ENCODE assay signal across 8 cellular contexts in genomic region chr20:44746367-44747165, GRCh38. TPM values are rescaled to one million over a fixed set of nuclear protein-coding genes. Genes with fewer than 3 reads are reported as not detected.
A peak's percentile ranks its signal among the peaks of the same experiment; 100 is the strongest.
DNase-seq lines count a peak whose midpoint lies in the region; ATAC-seq, FAIRE-seq and TF ChIP-seq lines count a peak whose summit lies in the region.

No MANE protein-coding gene starts in this region.

- H3K4me1 ChIP-seq in left ventricle myocardium inferior (peaks cover 54% of the 10 kb centered on the region), HepG2 (ENCODE audit: insufficient read depth, low read length) (peaks cover 18% of the 10 kb centered on the region), vagina (peaks cover 27% of the 10 kb centered on the region)

- WGBS in HepG2 (ENCODE audit: low lambda C conversion rate), result 20% methylated on average over 12 of the region's 12 CpGs

- TF ChIP-seq CTCF in left ventricle myocardium inferior (IDR thresholded peaks at IDR 0.05; ENCODE audit: borderline replicate concordance) (no peak), HepG2 (CRISPR knock-in tag; IDR thresholded peaks at IDR 0.05) (no peak), vagina (IDR thresholded peaks at IDR 0.05) (no peak)

- peaks cover 3% of the 10 kb centered on the region for H3K4me1 Mint-ChIP-seq in activated T-helper 2 cell treated with anti-CD3 and anti-CD28 coated beads, Interferon-gamma antibody, Interleukin-2, Interleukin-4, amounts not matched to agents 10 μg/mL and 5 μg/mL and 100 μg/mL, durations not matched to agents 14 hours and 24 hours and 36 hours (ENCODE audit: low read depth)

- BruUV-seq in HepG2 (replicated peaks; lab: Mats Ljungman, UMichigan), result no TSS peak

- no peak for DNase-seq in left ventricle myocardium inferior
- DNase-seq in cardiac septum (ENCODE audit: low spot score), result no peak
- DNase-seq in activated T-helper 2 cell treated with anti-CD3 and anti-CD28 coated beads, Interferon-gamma antibody, Interleukin-2, Interleukin-4, amounts not matched to agents 10 μg/mL and 5 μg/mL and 100 μg/mL, durations not matched to agents 14 hours and 24 hours and 36 hours (ENCODE audit: low spot score), result no peak
- DNase-seq in HepG2 (ENCODE audit: low spot score), result no peak
- DNase-seq in vagina (ENCODE audit: extremely low spot score in 2 of 2), result no peak
- DNase-seq in DMS114 treated with DMSO at 0.1 percent for 48 hours (lab: John Stamatoyannopoulos, UW; ENCODE audit: unreplicated experiment), result no peak
- DNase-seq in NCI-H446 treated with DMSO at 0.1 percent for 48 hours (lab: John Stamatoyannopoulos, UW), result no peak

- H3K9me3 ChIP-seq in left ventricle myocardium inferior (replicated peaks) (no peaks in the 10 kb centered on the region), HepG2 (ENCODE audit: low read length) (no peaks in the 10 kb centered on the region), vagina (no peaks in the 10 kb centered on the region)

- no peak for FAIRE-seq in HepG2 (lab: Jason Lieb, UNC)

- 0 out of 2 replicates have a peak, but pooled peaks cover 3% of the 10 kb centered on the region for H4K20me1 ChIP-seq in HepG2 (ENCODE audit: insufficient read depth, low read length)

- no peak overlapping the region for H3K27ac Mint-ChIP-seq in activated T-helper 2 cell treated with anti-CD3 and anti-CD28 coated beads, Interferon-gamma antibody, Interleukin-2, Interleukin-4, amounts not matched to agents 10 μg/mL and 5 μg/mL and 100 μg/mL, durations not matched to agents 14 hours and 24 hours and 36 hours

- H3K27me3 ChIP-seq in left ventricle myocardium inferior (ENCODE audit: low read depth), result peaks cover 29% of the 10 kb centered on the region
- H3K27me3 ChIP-seq in HepG2 (ENCODE audit: control insufficient read depth in 1 of 2, insufficient read depth in 2 of 2, low read length in 2 of 2), result peaks cover 31 to 88% of the 10 kb centered on the region in 2 experiments
- no peaks in the 10 kb centered on the region for H3K27me3 ChIP-seq in vagina

- no peaks in the 10 kb centered on the region for H3K79me2 ChIP-seq in HepG2 (ENCODE audit: insufficient read depth, low read length)

- no peak overlapping the region for H2AFZ ChIP-seq in HepG2 (ENCODE audit: low read length)

- ATAC-seq in HepG2 (no peak), HG02588 (IDR thresholded peaks at IDR 0.05; ENCODE audit: unreplicated experiment) (no peak)

- H3K36me3 Mint-ChIP-seq in activated T-helper 2 cell treated with anti-CD3 and anti-CD28 coated beads, Interferon-gamma antibody, Interleukin-2, Interleukin-4, amounts not matched to agents 10 μg/mL and 5 μg/mL and 100 μg/mL, durations not matched to agents 14 hours and 24 hours and 36 hours (ENCODE audit: low read depth), result no peaks in the 10 kb centered on the region

- H3K27ac ChIP-seq in left ventricle myocardium inferior (replicated peaks), result no peak overlapping the region
- no peak overlapping the region for H3K27ac ChIP-seq in HepG2 (ENCODE audit: extremely low read length, insufficient read depth, low read length)
- H3K27ac ChIP-seq in vagina, result peak overlapping the region; percentile 77

- H3K36me3 ChIP-seq in left ventricle myocardium inferior, result no peaks in the 10 kb centered on the region
- H3K36me3 ChIP-seq in HepG2 (replicated peaks in 1 of 2; ENCODE audit: control insufficient read depth in 1 of 2, insufficient read depth in 2 of 2, low read length in 2 of 2), result no peaks in the 10 kb centered on the region
- H3K36me3 ChIP-seq in vagina, result no peaks in the 10 kb centered on the region

- TF ChIP-seq RAD21 in HepG2 (CRISPR knock-in tag; IDR thresholded peaks at IDR 0.05), result no peak

- H3K9ac ChIP-seq in HepG2 (ENCODE audit: insufficient read depth, low read depth, low read length), result no peak overlapping the region

- TF ChIP-seq EP300 in HepG2 (IDR thresholded peaks at IDR 0.05; ENCODE audit: low read depth in 2 of 2, low read length in 2 of 2) (no peak), HepG2 (CRISPR knock-in tag; IDR thresholded peaks at IDR 0.05; ENCODE audit: borderline replicate concordance) (no peak)

- H3K9me3 Mint-ChIP-seq in activated T-helper 2 cell treated with anti-CD3 and anti-CD28 coated beads, Interferon-gamma antibody, Interleukin-2, Interleukin-4, amounts not matched to agents 10 μg/mL and 5 μg/mL and 100 μg/mL, durations not matched to agents 14 hours and 24 hours and 36 hours, result no peaks in the 10 kb centered on the region

- intact Hi-C loops in left ventricle myocardium inferior (cut with micrococcal nuclease), result loop anchor here (5.0 kb wide), 1 partner anchor 121 kb away; no protein-coding TSS in a partner anchor
- intact Hi-C loops in cardiac septum (cut with DNase I), result loop anchor here (2.0 kb wide), 1 partner anchor 120 kb away; no protein-coding TSS in a partner anchor
- intact Hi-C loops in activated T-helper 2 cell treated with anti-CD3 and anti-CD28 coated beads, Interferon-gamma antibody, Interleukin-2, Interleukin-4, amounts not matched to agents 10 μg/mL and 5 μg/mL and 100 μg/mL, durations not matched to agents 14 hours and 24 hours and 36 hours (cut with micrococcal nuclease), result loop anchor here (1.0 kb wide), 1 partner anchor 121 kb away; no protein-coding TSS in a partner anchor
- intact Hi-C loops in HepG2 (cut with micrococcal nuclease; ENCODE audit: unreplicated experiment), result loop anchor here (1.0 kb wide), 1 partner anchor 121 kb away; no protein-coding TSS in a partner anchor
- intact Hi-C loops in vagina (cut with DNase I), result loop anchor here (2.0 kb wide), 2 partner anchors 62 to 120 kb away; no protein-coding TSS in a partner anchor

- H3K4me2 ChIP-seq in HepG2 (ENCODE audit: low read depth, low read length), result peak overlapping the region; percentile 69

- H3K4me3 ChIP-seq in left ventricle myocardium inferior (peak overlapping the region; percentile 68), HepG2 (replicated peaks in 1 of 3; ENCODE audit: insufficient read depth in 1 of 3, low read depth in 2 of 3, low read length in 3 of 3) (peak overlapping the region in 2 of 3 experiments; percentile 18 to 62; a peak in 3 of 6 replicates), vagina (peak overlapping the region; percentile 49 to 58)

- peak overlapping the region; percentile 55 for H3K4me3 Mint-ChIP-seq in activated T-helper 2 cell treated with anti-CD3 and anti-CD28 coated beads, Interferon-gamma antibody, Interleukin-2, Interleukin-4, amounts not matched to agents 10 μg/mL and 5 μg/mL and 100 μg/mL, durations not matched to agents 14 hours and 24 hours and 36 hours (ENCODE audit: low read depth)

- in situ Hi-C loops in HepG2 (cut with HindIII; ENCODE audit: extremely low pct_ligation_motif_present, low pct_unique_long_range_greater_than_20kb), result no loop called here

- CTCF ChIA-PET in HepG2 (lab: Yijun Ruan, JAX; ENCODE audit: low intra/inter-chr PET ratio, low total read pairs), result interaction anchor here (1.6 to 3.9 kb wide), 2 partner anchors 61 to 121 kb away, joined by 9 to 41 read pairs; no protein-coding TSS in a partner anchor

- peaks cover 36% of the 10 kb centered on the region for H3K27me3 Mint-ChIP-seq in activated T-helper 2 cell treated with anti-CD3 and anti-CD28 coated beads, Interferon-gamma antibody, Interleukin-2, Interleukin-4, amounts not matched to agents 10 μg/mL and 5 μg/mL and 100 μg/mL, durations not matched to agents 14 hours and 24 hours and 36 hours (ENCODE audit: low read depth)

- TF ChIP-seq POLR2A in HepG2 (IDR thresholded peaks at IDR 0.05; ENCODE audit: insufficient read depth in 1 of 2, low read depth in 2 of 2, low read length in 2 of 2), result no peak
- TF ChIP-seq POLR2A in vagina (IDR thresholded peaks at IDR 0.05), result no peak

- POLR2A ChIA-PET in HepG2 (lab: Yijun Ruan, JAX), result interaction anchor here (0.9 kb wide), 1 partner anchor 10 kb away, joined by 3 read pairs; no protein-coding TSS in a partner anchor

RNA-seq across cellular contexts. Expression of gene KCNK15, which starts 0.9 kb away (rescaled TPM):
- total RNA-seq in left ventricle myocardium inferior, result 0.33 TPM
- total RNA-seq in cardiac septum, result 0.97 TPM
- 0.16 and 0.34 TPM in 2 replicates for total RNA-seq in activated T-helper 2 cell treated with anti-CD3 and anti-CD28 coated beads, Interferon-gamma antibody, Interleukin-2, Interleukin-4, amounts not matched to agents 10 μg/mL and 5 μg/mL and 100 μg/mL, durations not matched to agents 14 hours and 24 hours and 36 hours
- not detected in 2 replicates for total RNA-seq in HepG2 (2016; rRNA removed; fragmentation: Illumina TruSeq; extraction: Trizol)
- total RNA-seq in HepG2 (2016; cell fraction: cytosol; rRNA removed; fragmentation: Illumina TruSeq; extraction: Trizol; ENCODE audit: low read depth), result not detected in 2 replicates
- total RNA-seq in HepG2 (2016; cell fraction: insoluble cytoplasmic fraction; rRNA removed; fragmentation: Illumina TruSeq; extraction: Trizol), result not detected in 2 replicates
- not detected in 2 replicates for total RNA-seq in HepG2 (2016; cell fraction: membrane; rRNA removed; fragmentation: Illumina TruSeq; extraction: Trizol)
- total RNA-seq in HepG2 (2016; cell fraction: nucleus; rRNA removed; fragmentation: Illumina TruSeq; extraction: Trizol), result not detected in 2 replicates
- polyA plus RNA-seq in HepG2 (2011; rRNA removed), result 0.03 TPM in 1 of 2 replicates, not detected in the other
- polyA plus RNA-seq in HepG2 (2011; cell fraction: cytosol; rRNA removed), result not detected in 2 replicates
- not detected in 2 replicates for polyA plus RNA-seq in HepG2 (2011; cell fraction: nucleus; rRNA removed)
- polyA plus RNA-seq in HepG2 (2012), result not detected in 2 replicates
- polyA plus RNA-seq in HepG2 (2016; cell fraction: cytosol; fragmentation: Illumina TruSeq; extraction: Trizol; ENCODE audit: low read depth), result not detected in 2 replicates
- polyA plus RNA-seq in HepG2 (2016; cell fraction: insoluble cytoplasmic fraction; fragmentation: Illumina TruSeq; extraction: Trizol; ENCODE audit: low read depth), result not detected in 2 replicates
- not detected in 2 replicates for polyA plus RNA-seq in HepG2 (2016; cell fraction: membrane; fragmentation: Illumina TruSeq; extraction: Trizol; ENCODE audit: low read depth)
- not detected in 2 replicates for polyA plus RNA-seq in HepG2 (2016; cell fraction: nucleus; fragmentation: Illumina TruSeq; extraction: Trizol; ENCODE audit: insufficient read depth, low read depth)
- polyA minus RNA-seq in HepG2 (2011; rRNA and poly(A)+ RNA removed; ENCODE audit: low replicate concordance), result 26.5 TPM in 1 of 2 replicates, not detected in the other
- polyA minus RNA-seq in HepG2 (2011; cell fraction: cytosol; rRNA and poly(A)+ RNA removed), result 0.20 and 0.35 TPM in 2 replicates
- polyA minus RNA-seq in HepG2 (2011; cell fraction: nucleus; rRNA and poly(A)+ RNA removed), result 0.39 TPM in 1 of 2 replicates, not detected in the other
- 1.5 TPM for total RNA-seq in vagina

RNA-seq across cellular contexts. Expression of gene CCN5, which starts 31.4 kb away (rescaled TPM):
- total RNA-seq in left ventricle myocardium inferior (37.0 TPM), cardiac septum (29.3 TPM), HepG2 (2016; rRNA removed; fragmentation: Illumina TruSeq; extraction: Trizol) (not detected in 2 replicates), vagina (134 TPM)
- total RNA-seq in activated T-helper 2 cell treated with anti-CD3 and anti-CD28 coated beads, Interferon-gamma antibody, Interleukin-2, Interleukin-4, amounts not matched to agents 10 μg/mL and 5 μg/mL and 100 μg/mL, durations not matched to agents 14 hours and 24 hours and 36 hours, result not detected in 2 replicates
- not detected in 2 replicates for total RNA-seq in HepG2 (2016; cell fraction: cytosol; rRNA removed; fragmentation: Illumina TruSeq; extraction: Trizol; ENCODE audit: low read depth)
- total RNA-seq in HepG2 (2016; cell fraction: insoluble cytoplasmic fraction; rRNA removed; fragmentation: Illumina TruSeq; extraction: Trizol), result not detected in 2 replicates
- not detected in 2 replicates for total RNA-seq in HepG2 (2016; cell fraction: membrane; rRNA removed; fragmentation: Illumina TruSeq; extraction: Trizol)
- not detected in 2 replicates for total RNA-seq in HepG2 (2016; cell fraction: nucleus; rRNA removed; fragmentation: Illumina TruSeq; extraction: Trizol)
- polyA plus RNA-seq in HepG2 (2011; rRNA removed), result 0.12 and 0.17 TPM in 2 replicates
- polyA plus RNA-seq in HepG2 (2011; cell fraction: cytosol; rRNA removed), result 0.12 and 0.31 TPM in 2 replicates
- polyA plus RNA-seq in HepG2 (2011; cell fraction: nucleus; rRNA removed), result 0.12 and 0.23 TPM in 2 replicates
- polyA plus RNA-seq in HepG2 (2012), result not detected in 2 replicates
- not detected in 2 replicates for polyA plus RNA-seq in HepG2 (2016; cell fraction: cytosol; fragmentation: Illumina TruSeq; extraction: Trizol; ENCODE audit: low read depth)
- polyA plus RNA-seq in HepG2 (2016; cell fraction: insoluble cytoplasmic fraction; fragmentation: Illumina TruSeq; extraction: Trizol; ENCODE audit: low read depth), result not detected in 2 replicates
- polyA plus RNA-seq in HepG2 (2016; cell fraction: membrane; fragmentation: Illumina TruSeq; extraction: Trizol; ENCODE audit: low read depth), result not detected in 2 replicates
- polyA plus RNA-seq in HepG2 (2016; cell fraction: nucleus; fragmentation: Illumina TruSeq; extraction: Trizol; ENCODE audit: insufficient read depth, low read depth), result not detected in 2 replicates
- 0.08 and 46.2 TPM in 2 replicates for polyA minus RNA-seq in HepG2 (2011; rRNA and poly(A)+ RNA removed; ENCODE audit: low replicate concordance)
- 1.5 and 3.3 TPM in 2 replicates for polyA minus RNA-seq in HepG2 (2011; cell fraction: cytosol; rRNA and poly(A)+ RNA removed)
- 1.1 and 1.7 TPM in 2 replicates for polyA minus RNA-seq in HepG2 (2011; cell fraction: nucleus; rRNA and poly(A)+ RNA removed)

Comparison
In these comparisons a context has a peak if more than half of its experiments do, and no peak if none do; other contexts are left out.
1. RNA of gene CCN5, which starts 31.4 kb away (total RNA-seq): 134 TPM in vagina (single experiment), 37.0 TPM in left ventricle myocardium inferior (single experiment) and 29.3 TPM in cardiac septum (single experiment); not detected in activated T-helper 2 cell treated with anti-CD3 and anti-CD28 coated beads, Interferon-gamma antibody, Interleukin-2, Interleukin-4, amounts not matched to agents 10 μg/mL and 5 μg/mL and 100 μg/mL, durations not matched to agents 14 hours and 24 hours and 36 hours and not detected in HepG2; every median in the first group is over 10 times any median in the second.
2. Peak in every context shown above with its lines, with median percentiles within 50 percentile points of each other: H3K4me3 ChIP-seq.